Comparison of ENCODE assay signal across 8 cellular contexts in genomic region chr5:142845402-142845901, GRCh38.
A peak's percentile ranks its signal among the peaks of the same experiment; 100 is the strongest.
DNase-seq lines count a peak whose midpoint lies in the region; ATAC-seq and TF ChIP-seq lines count a peak whose summit lies in the region.

No MANE protein-coding gene starts in this region.

- no peaks in the 10 kb centered on the region for H3K9me3 Mint-ChIP-seq in activated B cell treated with CpG ODN at 0.5 μM for 24 hours
- no peaks in the 10 kb centered on the region for H3K9me3 Mint-ChIP-seq in memory B cell
- H3K9me3 Mint-ChIP-seq in mesothelial cell of epicardium: no peaks in the 10 kb centered on the region

- peak overlapping the region; percentile 51 for H3K27ac Mint-ChIP-seq in activated B cell treated with CpG ODN at 0.5 μM for 24 hours
- peak overlapping the region; percentile 7 for H3K27ac Mint-ChIP-seq in memory B cell
- no peak overlapping the region for H3K27ac Mint-ChIP-seq in mesothelial cell of epicardium

- ATAC-seq in GM18508 (IDR thresholded peaks at IDR 0.05; ENCODE audit: insufficient read depth, unreplicated experiment) (peak; percentile 22), HG02943 (IDR thresholded peaks at IDR 0.05; ENCODE audit: low read depth, unreplicated experiment) (peak; percentile 41), activated B cell treated with CpG ODN at 0.5 μM for 24 hours (ENCODE audit: low read depth) (peak; percentile 27), memory B cell (ENCODE audit: low read depth) (peak; percentile 37)

- H3K4me1 Mint-ChIP-seq in activated B cell treated with CpG ODN at 0.5 μM for 24 hours (peaks cover 32% of the 10 kb centered on the region), memory B cell (peaks cover 31% of the 10 kb centered on the region), mesothelial cell of epicardium (peaks cover 3% of the 10 kb centered on the region)

- peak overlapping the region; percentile 24 for H3K4me3 Mint-ChIP-seq in activated B cell treated with CpG ODN at 0.5 μM for 24 hours
- no peak overlapping the region for H3K4me3 Mint-ChIP-seq in memory B cell
- no peak overlapping the region for H3K4me3 Mint-ChIP-seq in mesothelial cell of epicardium

- DNase-seq in activated B cell treated with CpG ODN at 0.5 μM for 24 hours (no peak), memory B cell (ENCODE audit: low spot score in 2 of 2) (no peak), NCI-H2171 (lab: John Stamatoyannopoulos, UW) (no peak), NCI-H2081 treated with DMSO at 0.1 percent for 48 hours (lab: John Stamatoyannopoulos, UW) (no peak), NCI-H526 (lab: John Stamatoyannopoulos, UW) (no peak), mesothelial cell of epicardium (ENCODE audit: low spot score in 2 of 2, unreplicated experiment in 2 of 2) (no peak)

- H3K27me3 Mint-ChIP-seq in activated B cell treated with CpG ODN at 0.5 μM for 24 hours (no peaks in the 10 kb centered on the region), memory B cell (no peaks in the 10 kb centered on the region), mesothelial cell of epicardium (ENCODE audit: low read depth) (peaks cover 4% of the 10 kb centered on the region)

- POLR2A ChIA-PET in activated B cell treated with CpG ODN at 0.5 μM for 24 hours (lab: Charles Lee): interaction anchor here (1.6 to 2.0 kb wide), 2 partner anchors 51 to 75 kb away, joined by 3 to 6 read pairs; partner anchors contain the start of gene ARHGAP26

- no peak for TF ChIP-seq CTCF in activated B cell treated with CpG ODN at 0.5 μM for 24 hours (IDR thresholded peaks at IDR 0.05)
- TF ChIP-seq CTCF in mesothelial cell of epicardium (IDR thresholded peaks at IDR 0.05; ENCODE audit: unreplicated experiment): no peak

- intact Hi-C loops in activated B cell treated with CpG ODN at 0.5 μM for 24 hours (cut with micrococcal nuclease): loop anchor here (5.0 kb wide), 1 partner anchor 43 kb away; no protein-coding TSS in a partner anchor

- CTCF ChIA-PET in activated B cell treated with CpG ODN at 0.5 μM for 24 hours (lab: Charles Lee): interaction anchor here (0.6 to 1.5 kb wide), 3 partner anchors 51 to 97 kb away, joined by 3 to 8 read pairs (median 6); partner anchors contain the start of gene ARHGAP26

- H3K36me3 Mint-ChIP-seq in activated B cell treated with CpG ODN at 0.5 μM for 24 hours (ENCODE audit: low read depth): no peaks in the 10 kb centered on the region
- H3K36me3 Mint-ChIP-seq in memory B cell: no peaks in the 10 kb centered on the region
- H3K36me3 Mint-ChIP-seq in mesothelial cell of epicardium: no peaks in the 10 kb centered on the region
